In genomic region chr13:76845865-76846264, GRCh38 we compare ENCODE assay signal across 15 cellular contexts. TPM values are rescaled to one million over a fixed set of nuclear protein-coding genes. Genes with fewer than 3 reads are reported as not detected.
DNase-seq lines count a peak whose midpoint lies in the region; ATAC-seq and TF ChIP-seq lines count a peak whose summit lies in the region.
"Had no signal": no experiment of that assay in that cellular context is flagged by ENCODE, and none has a peak within 500 bp of the region (broad histone marks: within the 10 kb centered on the region; RNA-seq: fewer than 3 reads in every experiment).

No MANE protein-coding gene starts in this region.

- no peak overlapping the region for H4K8ac ChIP-seq in mesenchymal stem cell (ENCODE audit: low read length)

- no TSS peak for BruUV-seq in A673 (replicated peaks; lab: Mats Ljungman, UMichigan)

- H2AK5ac ChIP-seq in mesenchymal stem cell (ENCODE audit: low read length, severe bottlenecking), result no peak overlapping the region

- intact Hi-C loops in A673 (cut with micrococcal nuclease; ENCODE audit: unreplicated experiment), result no loop called here

- no peak for TF ChIP-seq POLR2A in suprapubic skin (IDR thresholded peaks at IDR 0.05)

- H3K27ac ChIP-seq in GM23248, result peak overlapping the region; percentile 25; the same call in 1 of the 2 replicates
- no peak overlapping the region for H3K27ac ChIP-seq in mesenchymal stem cell (ENCODE audit: low read length, poor library complexity, severe bottlenecking)
- peak overlapping the region; percentile 20 for H3K27ac ChIP-seq in suprapubic skin
- H3K27ac ChIP-seq in A673 (ENCODE audit: low read depth, low read length, poor library complexity, severe bottlenecking), result no peak overlapping the region
- H3K27ac ChIP-seq: BLaER1 treated with 17β-estradiol and CSF1 and Interleukin-3, amounts not matched to agents 10 nM and 100 nM had no signal

- H3K9me3 ChIP-seq in GM23248 (ENCODE audit: low read depth) (no peaks in the 10 kb centered on the region), adipocyte (ENCODE audit: control insufficient read depth, low read length) (no peaks in the 10 kb centered on the region), mesenchymal stem cell (ENCODE audit: control insufficient read depth, low read length) (no peaks in the 10 kb centered on the region), suprapubic skin (no peaks in the 10 kb centered on the region), A673 (ENCODE audit: low read depth, low read length, poor library complexity, severe bottlenecking) (no peaks in the 10 kb centered on the region)

- no peak overlapping the region for H2BK5ac ChIP-seq in mesenchymal stem cell (ENCODE audit: low read depth, low read length, poor library complexity, severe bottlenecking)

- no peak for TF ChIP-seq CTCF in suprapubic skin (IDR thresholded peaks at IDR 0.05)
- no peak for TF ChIP-seq CTCF in A673 (conservative IDR thresholded peaks at IDR 0.05; ENCODE audit: low read depth, low read length)

- H3K79me2 ChIP-seq in GM23248 (ENCODE audit: insufficient read depth), result no peaks in the 10 kb centered on the region

- H2BK15ac ChIP-seq in mesenchymal stem cell (ENCODE audit: low read depth, poor library complexity, severe bottlenecking), result no peak overlapping the region

- no peaks in the 10 kb centered on the region for H3K9me3 Mint-ChIP-seq in immature natural killer cell
- H3K9me3 Mint-ChIP-seq: GM23338 had no signal

- H3K14ac ChIP-seq in mesenchymal stem cell (ENCODE audit: low read length in 2 of 2), result no peak overlapping the region

- H2AFZ ChIP-seq in GM23248 (peak overlapping the region; percentile 31; the same call in 1 of the 2 replicates), mesenchymal stem cell (ENCODE audit: low read depth, low read length) (no peak overlapping the region)
- H2AFZ ChIP-seq: GM23338 had no signal

- H3K36me3 ChIP-seq in GM23248 (ENCODE audit: low read depth) (no peaks in the 10 kb centered on the region), adipocyte (ENCODE audit: control insufficient read depth, insufficient read depth, low read length, severe bottlenecking) (no peaks in the 10 kb centered on the region), mesenchymal stem cell (ENCODE audit: control insufficient read depth in 1 of 2, insufficient read depth in 2 of 2, low read depth in 1 of 2, low read length in 2 of 2) (peaks cover 0 to 4% of the 10 kb centered on the region in 2 experiments), suprapubic skin (no peaks in the 10 kb centered on the region), A673 (ENCODE audit: insufficient read depth, low read length, poor library complexity, severe bottlenecking) (no peaks in the 10 kb centered on the region)
- H3K36me3 ChIP-seq: BLaER1 treated with 17β-estradiol and CSF1 and Interleukin-3, amounts not matched to agents 10 nM and 100 nM had no signal

- H3K23ac ChIP-seq in mesenchymal stem cell (ENCODE audit: low read length in 2 of 2), result no peak overlapping the region

- no peaks in the 10 kb centered on the region for H4K20me1 ChIP-seq in GM23248 (ENCODE audit: insufficient read depth)
- H4K20me1 ChIP-seq: BLaER1 treated with 17β-estradiol and CSF1 and Interleukin-3, amounts not matched to agents 10 nM and 100 nM had no signal

- no peaks in the 10 kb centered on the region for H3K36me3 Mint-ChIP-seq in immature natural killer cell
- H3K36me3 Mint-ChIP-seq: CD4-positive, CD25-positive, alpha-beta regulatory T cell had no signal

- no peak overlapping the region for H3K4me3 Mint-ChIP-seq in immature natural killer cell
- H3K4me3 Mint-ChIP-seq: CD4-positive, CD25-positive, alpha-beta regulatory T cell; GM23338 had no signal

- no peak overlapping the region for H2BK12ac ChIP-seq in mesenchymal stem cell (ENCODE audit: low read length in 2 of 2)

- H3K4me1 ChIP-seq in GM23248 (ENCODE audit: insufficient read depth) (peaks cover 13% of the 10 kb centered on the region), adipocyte (ENCODE audit: control insufficient read depth, insufficient read depth, low read length) (peaks cover 26% of the 10 kb centered on the region), mesenchymal stem cell (ENCODE audit: control insufficient read depth, insufficient read depth, low read depth, low read length) (no peaks in the 10 kb centered on the region), suprapubic skin (peaks cover 16% of the 10 kb centered on the region), A673 (ENCODE audit: insufficient read depth, low read length, poor library complexity, severe bottlenecking) (no peaks in the 10 kb centered on the region)

- DNase-seq in GM23248 (no peak), adipocyte (ENCODE audit: low read depth) (no peak), mesenchymal stem cell (no peak), suprapubic skin (ENCODE audit: low spot score in 2 of 2) (no peak), immature natural killer cell (no peak), A673 (ENCODE audit: low spot score) (no peak)
- DNase-seq: 8988T; ACHN; CD4-positive, CD25-positive, alpha-beta regulatory T cell; DMS53; GF-D8; H7 had no signal

- CTCF ChIA-PET in A673 (lab: Charles Lee), result no interaction called here

- no peaks in the 10 kb centered on the region for H3K79me1 ChIP-seq in mesenchymal stem cell (replicated peaks; ENCODE audit: low read length, poor library complexity, severe bottlenecking)

- in situ Hi-C loops in GM23248 (cut with MboI), result no loop called here

- no peak overlapping the region for H2BK120ac ChIP-seq in mesenchymal stem cell (ENCODE audit: low read depth, low read length)

- no peaks in the 10 kb centered on the region for H3K9me2 ChIP-seq in GM23248 (ENCODE audit: insufficient read depth)

- peak overlapping the region; percentile 4; the same call in 1 of the 2 replicates for H3K9ac ChIP-seq in GM23248
- peak overlapping the region; percentile 64 for H3K9ac ChIP-seq in adipocyte (ENCODE audit: low read length)
- H3K9ac ChIP-seq in mesenchymal stem cell (ENCODE audit: low read length), result peak overlapping the region; percentile 90
- H3K9ac ChIP-seq: BLaER1 treated with 17β-estradiol and CSF1 and Interleukin-3, amounts not matched to agents 10 nM and 100 nM had no signal

- H3K4ac ChIP-seq in mesenchymal stem cell (ENCODE audit: low read depth in 1 of 2, low read length in 2 of 2), result no peak overlapping the region

- no peak overlapping the region for H3K18ac ChIP-seq in mesenchymal stem cell (ENCODE audit: low read depth in 1 of 2, low read length in 2 of 2)

- peaks cover 0 to 11% (median 2%) of the 10 kb centered on the region in 3 donors for H3K27me3 Mint-ChIP-seq in immature natural killer cell (ENCODE audit: low read depth in 3 of 3)

- 0 out of 2 replicates have a peak, but pooled peaks cover 10% of the 10 kb centered on the region for H3F3A ChIP-seq in GM23248 (ENCODE audit: insufficient read depth)

- no peak overlapping the region for H3K27ac Mint-ChIP-seq in immature natural killer cell
- H3K27ac Mint-ChIP-seq: CD4-positive, CD25-positive, alpha-beta regulatory T cell; GM23338 had no signal

- H3K27me3 ChIP-seq in GM23248 (replicated peaks; ENCODE audit: insufficient read depth) (no peaks in the 10 kb centered on the region), adipocyte (replicated peaks; ENCODE audit: control insufficient read depth, insufficient read depth, low read length) (no peaks in the 10 kb centered on the region), mesenchymal stem cell (ENCODE audit: control insufficient read depth in 1 of 2, insufficient read depth in 1 of 2, low read length in 2 of 2) (no peaks in the 10 kb centered on the region), suprapubic skin (no peaks in the 10 kb centered on the region), A673 (replicated peaks; ENCODE audit: insufficient read depth, low read depth, low read length, poor library complexity) (no peaks in the 10 kb centered on the region)
- H3K27me3 ChIP-seq: BLaER1 treated with 17β-estradiol and CSF1 and Interleukin-3, amounts not matched to agents 10 nM and 100 nM had no signal

- TF ChIP-seq EP300 in suprapubic skin (IDR thresholded peaks at IDR 0.05), result no peak

- H3K4me2 ChIP-seq in GM23248 (ENCODE audit: unreplicated experiment) (no peak overlapping the region), mesenchymal stem cell (ENCODE audit: low read length, poor library complexity, severe bottlenecking) (no peak overlapping the region)
- H3K4me2 ChIP-seq: BLaER1 treated with 17β-estradiol and CSF1 and Interleukin-3, amounts not matched to agents 10 nM and 100 nM; GM23338 had no signal

- H4K91ac ChIP-seq in mesenchymal stem cell (ENCODE audit: low read length), result no peak overlapping the region

- POLR2A ChIA-PET in A673 (lab: Charles Lee; ENCODE audit: low non-redundant PET), result no interaction called here

- no peak for ATAC-seq in GM21825 (IDR thresholded peaks at IDR 0.05; ENCODE audit: unreplicated experiment)
- ATAC-seq: GM23338 had no signal

- no peaks in the 10 kb centered on the region for H3K4me1 Mint-ChIP-seq in immature natural killer cell
- H3K4me1 Mint-ChIP-seq: CD4-positive, CD25-positive, alpha-beta regulatory T cell; GM23338 had no signal

- H3K4me3 ChIP-seq in GM23248, result no peak overlapping the region
- H3K4me3 ChIP-seq in adipocyte (ENCODE audit: low read length), result peak overlapping the region; percentile 55
- peak overlapping the region in 1 of 2 experiments; percentile 69 for H3K4me3 ChIP-seq in mesenchymal stem cell (ENCODE audit: insufficient read depth in 1 of 2, low read depth in 1 of 2, low read length in 2 of 2)
- no peak overlapping the region for H3K4me3 ChIP-seq in suprapubic skin
- H3K4me3 ChIP-seq in A673 (ENCODE audit: low read depth, low read length, poor library complexity, severe bottlenecking), result no peak overlapping the region
- H3K4me3 ChIP-seq: BLaER1 treated with 17β-estradiol and CSF1 and Interleukin-3, amounts not matched to agents 10 nM and 100 nM; GM23338 had no signal

- WGBS in GM23248 (ENCODE audit: low coverage in 1 of 2, low lambda C conversion rate in 2 of 2, missing lambda C conversion rate in 2 of 2), 2 experiments, result 17 to 21% methylated on average over 2 of the region's 2 CpGs
- 0% methylated on average over 1 of the region's 2 CpGs for WGBS in mesenchymal stem cell
- 42% methylated on average over 2 of the region's 2 CpGs for WGBS in suprapubic skin

RNA-seq across cellular contexts. Expression of gene KCTD12, which starts 40.3 kb away (rescaled TPM):
- 26.4 and 30.4 TPM in 2 replicates for total RNA-seq in GM23248 (2014; rRNA removed; shearing (Covaris generic))
- polyA plus RNA-seq in GM23248 (2016; fragmentation: Nextera tagmentation; extraction: Ambion mirVana), result 4.0 and 4.5 TPM in 2 replicates
- 51.9 TPM for polyA plus RNA-seq in mesenchymal stem cell (2013, experiment 1 of 2)
- polyA plus RNA-seq in mesenchymal stem cell (2013, experiment 2 of 2), result 53.8 TPM
- 10 to 100 TPM; 27.3 to 61.7 (median 35.3) TPM for total RNA-seq in suprapubic skin
- 1 to 10 TPM in 1 of 3 donors, under 1 TPM in 2; 0.31 to 1.1 (median 0.47) TPM for polyA plus RNA-seq in immature natural killer cell
- 1.9 and 3.5 TPM in 2 replicates for total RNA-seq in A673 (2021)

Comparison
In these comparisons a context has a peak if more than half of its experiments do, and no peak if none do; other contexts are left out.
1. H3K27ac ChIP-seq: peak in GM23248 (single experiment) and suprapubic skin (single experiment); none in mesenchymal stem cell (single experiment) and A673 (single experiment).
2. H3K9ac ChIP-seq: peak in every context shown above with its lines; median percentile 90 in mesenchymal stem cell; 64 in adipocyte; 4 in GM23248.